Comparison of ENCODE assay signal across 23 cellular contexts in the genomic region with DNA sequence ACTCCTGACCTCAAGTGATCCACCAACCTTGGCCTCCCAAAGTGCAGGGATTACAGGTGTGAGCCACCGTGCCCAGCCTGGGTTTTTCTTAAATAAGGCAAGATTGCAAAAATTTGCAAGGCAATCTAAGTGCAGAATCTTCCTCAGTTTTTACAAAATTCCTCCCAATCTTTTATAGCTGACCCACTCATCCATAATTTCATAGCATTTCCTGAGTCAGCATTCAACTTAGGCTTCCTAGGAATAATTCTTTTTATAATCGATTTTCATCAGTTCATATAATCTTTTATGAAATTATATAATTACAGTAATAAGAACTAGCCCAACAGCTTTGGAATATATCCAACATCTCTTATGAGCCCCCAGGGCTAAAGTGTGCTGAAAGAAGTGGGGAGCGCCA.
"Had no signal": no experiment of that assay in that cellular context is flagged by ENCODE, and none has a peak within 500 bp of the region (broad histone marks: within the 10 kb centered on the region; RNA-seq: fewer than 3 reads in every experiment).

No MANE protein-coding gene starts in this region.

- H3K4me1 ChIP-seq: esophagus squamous epithelium, gastrocnemius medialis, lower lobe of right lung had no signal

- H2AFZ ChIP-seq: hepatocyte had no signal

- FAIRE-seq: colon, endothelial cell of umbilical vein, keratinocyte had no signal

- H3K79me2 ChIP-seq: hepatocyte had no signal

- H3K27me3 ChIP-seq: dorsolateral prefrontal cortex, esophagus squamous epithelium, gastrocnemius medialis, heart left ventricle, hepatocyte, left lung had no signal

- H3K4me3 ChIP-seq: coronary artery, dorsolateral prefrontal cortex, esophagus squamous epithelium, gastrocnemius medialis, heart left ventricle, hepatocyte, left lung, lower lobe of right lung, mucosa of descending colon had no signal

- ATAC-seq: gastrocnemius medialis, heart left ventricle, left cardiac atrium, left lung, left ventricle myocardium superior, lower lobe of right lung, mucosa of descending colon had no signal

- H3K4me2 ChIP-seq: hepatocyte had no signal

- H3K27ac ChIP-seq: coronary artery, dorsolateral prefrontal cortex, esophagus squamous epithelium, gastrocnemius medialis, heart left ventricle, hepatocyte, left lung, lower lobe of right lung had no signal

- H3K9me3 ChIP-seq: esophagus squamous epithelium, gastrocnemius medialis, heart left ventricle, left lung, lower lobe of right lung, mucosa of descending colon had no signal

- DNase-seq: dermis blood vessel endothelial cell; dorsolateral prefrontal cortex; effector CD4-positive, alpha-beta T cell; effector memory CD4-positive, alpha-beta T cell; esophagus squamous epithelium; foreskin fibroblast; foreskin melanocyte; gastrocnemius medialis; heart left ventricle; hypothalamus; immature natural killer cell; left cardiac atrium; left lung; left ventricle myocardium superior; lower lobe of right lung; mesenchymal stem cell; mucosa of descending colon; naive B cell had no signal
